8 cellular contexts compared by ENCODE assay signal in genomic region chr12:6961278-6961694, GRCh38. TPM values are rescaled to one million over a fixed set of nuclear protein-coding genes. Genes with fewer than 3 reads are reported as not detected.
DNase-seq lines count a peak whose midpoint lies in the region; ATAC-seq and TF ChIP-seq lines count a peak whose summit lies in the region.

No MANE protein-coding gene starts in this region.

- peaks cover 2% of the 10 kb centered on the region for H3K36me3 Mint-ChIP-seq in mesothelial cell of epicardium

- TF ChIP-seq CTCF in mesothelial cell of epicardium (IDR thresholded peaks at IDR 0.05; ENCODE audit: unreplicated experiment), result no peak

- no peaks in the 10 kb centered on the region for H3K27me3 Mint-ChIP-seq in mesothelial cell of epicardium (ENCODE audit: low read depth)

- H3K27ac ChIP-seq in cingulate gyrus (ENCODE audit: low read depth, low read length), result peak overlapping the region; percentile 10

- ATAC-seq in activated CD4-positive, CD25-positive, alpha-beta regulatory T cell treated with anti-CD3 and anti-CD28 coated beads, Interleukin-2, amount 50 U/mL, for 24 hours, result peak; percentile 80 to 83
- no peak for ATAC-seq in GM19395 (IDR thresholded peaks at IDR 0.05; ENCODE audit: unreplicated experiment)

- peak overlapping the region; percentile 99 for H3K27ac Mint-ChIP-seq in mesothelial cell of epicardium

- H3K4me3 Mint-ChIP-seq in mesothelial cell of epicardium, result peak overlapping the region; percentile 78

- H3K4me1 Mint-ChIP-seq in mesothelial cell of epicardium, result peaks cover 36% of the 10 kb centered on the region

- DNase-seq in COLO668 (lab: John Stamatoyannopoulos, UW; ENCODE audit: unreplicated experiment) (peak; percentile 64), HUDEP-2 (lab: John Stamatoyannopoulos, UW; ENCODE audit: unreplicated experiment in 76 of 76) (peak in 74 of 76 experiments; percentile 61 to 95 (median 86)), mesothelial cell of epicardium (ENCODE audit: low spot score in 2 of 2, unreplicated experiment in 2 of 2) (no peak), amniotic stem cell (lab: John Stamatoyannopoulos, UW) (no peak)
- peak; percentile 95 for DNase-seq in stimulated activated CD8-positive, alpha-beta memory T cell treated with anti-CD3 and anti-CD28 coated beads, Interleukin-4, amount 100 ng/mL, for 48 hours

- no peaks in the 10 kb centered on the region for H3K9me3 Mint-ChIP-seq in mesothelial cell of epicardium

RNA-seq across cellular contexts. Expression of gene PHB2, which starts 9.2 kb away (rescaled TPM):
- total RNA-seq in mesothelial cell of epicardium, result 221 to 229 TPM (median 224 TPM) in 3 replicates

RNA-seq across cellular contexts. Expression of gene EMG1, which starts 9.4 kb away (rescaled TPM):
- 31.6 to 37.7 TPM (median 33.5 TPM) in 3 replicates for total RNA-seq in mesothelial cell of epicardium

RNA-seq across cellular contexts. Expression of gene PTPN6, which starts 10.1 kb away (rescaled TPM):
- total RNA-seq in mesothelial cell of epicardium, result 21.6 to 26.2 TPM (median 23.6 TPM) in 3 replicates

RNA-seq across cellular contexts. Expression of gene C12orf57, which starts 17.5 kb away (rescaled TPM):
- total RNA-seq in mesothelial cell of epicardium, result 203 to 215 TPM (median 204 TPM) in 3 replicates

RNA-seq across cellular contexts. Expression of gene RNU7-1, which starts 17.7 kb away (rescaled TPM):
- total RNA-seq in mesothelial cell of epicardium, result not detected in 3 replicates

Comparison
In these comparisons a context has a peak if more than half of its experiments do, and no peak if none do; other contexts are left out.
1. DNase-seq: peak in COLO668 (single experiment), HUDEP-2 (74 of 76) and stimulated activated CD8-positive, alpha-beta memory T cell treated with anti-CD3 and anti-CD28 coated beads, Interleukin-4, amount 100 ng/mL, for 48 hours (single experiment); none in mesothelial cell of epicardium (0 of 2) and amniotic stem cell (single experiment).